In the genomic region with DNA sequence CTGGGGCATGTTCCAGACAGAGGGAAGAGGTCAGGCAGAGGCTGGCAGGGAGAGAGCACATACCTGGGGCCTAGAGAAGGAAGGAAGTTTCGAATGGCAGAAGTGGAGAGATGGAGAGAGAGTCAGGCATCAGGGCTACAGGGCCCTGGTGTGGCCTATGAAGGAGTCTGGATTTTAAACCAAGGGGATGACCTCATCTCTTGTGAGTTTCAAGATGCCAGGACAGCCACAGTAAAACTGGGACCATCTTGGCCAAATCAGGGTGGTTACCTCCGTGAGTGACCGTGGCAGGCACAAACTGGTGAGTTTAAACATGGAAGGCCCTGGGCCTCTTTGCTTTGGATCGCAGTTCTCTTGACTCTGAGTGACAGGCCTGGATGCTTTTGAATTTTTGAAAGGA, we compare ENCODE assay signal across 15 cellular contexts. TPM values are rescaled to one million over a fixed set of nuclear protein-coding genes. Genes with fewer than 3 reads are reported as not detected.
DNase-seq lines count a peak whose midpoint lies in the region; ATAC-seq and TF ChIP-seq lines count a peak whose summit lies in the region.
"Had no signal": no experiment of that assay in that cellular context is flagged by ENCODE, and none has a peak within 500 bp of the region (broad histone marks: within the 10 kb centered on the region; RNA-seq: fewer than 3 reads in every experiment).

No MANE protein-coding gene starts in this region.

- peak overlapping the region; percentile 58 to 92 (median 81) for H3K27ac Mint-ChIP-seq in CD4-positive, CD25-positive, alpha-beta regulatory T cell
- H3K27ac Mint-ChIP-seq in CD4-positive, alpha-beta memory T cell, result peak overlapping the region; percentile 29 to 88 (median 72)
- H3K27ac Mint-ChIP-seq in activated CD8-positive, alpha-beta T cell treated with anti-CD3 and anti-CD28 coated beads, Interleukin-2, amount 10 ng/mL, durations not matched to agents 7 days and 5 days, result peak overlapping the region; percentile 77
- H3K27ac Mint-ChIP-seq: mesothelial cell of epicardium, nephron, WTC11 had no signal

- intact Hi-C loops in CD4-positive, alpha-beta memory T cell (cut with micrococcal nuclease), result no loop called here
- intact Hi-C loops in esophagus squamous epithelium (cut with DNase I), result no loop called here

- no peak overlapping the region for H3K4me3 ChIP-seq in CD4-positive, CD25-positive, alpha-beta regulatory T cell (ENCODE audit: low read depth, low read length)
- H3K4me3 ChIP-seq in CD4-positive, alpha-beta memory T cell (ENCODE audit: low read length in 2 of 2), result no peak overlapping the region
- H3K4me3 ChIP-seq in esophagus squamous epithelium, result no peak overlapping the region
- H3K4me3 ChIP-seq: left ventricle myocardium inferior had no signal

- no peak overlapping the region for H3K4me3 Mint-ChIP-seq in CD4-positive, CD25-positive, alpha-beta regulatory T cell
- peak overlapping the region in 1 of 8 donors; percentile 15 for H3K4me3 Mint-ChIP-seq in CD4-positive, alpha-beta memory T cell
- no peak overlapping the region for H3K4me3 Mint-ChIP-seq in activated CD8-positive, alpha-beta T cell treated with anti-CD3 and anti-CD28 coated beads, Interleukin-2, amount 10 ng/mL, durations not matched to agents 7 days and 5 days
- H3K4me3 Mint-ChIP-seq: mesothelial cell of epicardium, nephron, WTC11 had no signal

- no peaks in the 10 kb centered on the region for H3K4me1 ChIP-seq in CD4-positive, CD25-positive, alpha-beta regulatory T cell (ENCODE audit: control insufficient read depth, insufficient read depth, low read length, poor library complexity, severe bottlenecking)
- peaks cover 11% of the 10 kb centered on the region for H3K4me1 ChIP-seq in CD4-positive, alpha-beta memory T cell (ENCODE audit: insufficient read depth, low read length)
- H3K4me1 ChIP-seq in esophagus squamous epithelium, result peaks cover 4 to 20% (median 13%) of the 10 kb centered on the region in 3 donors
- H3K4me1 ChIP-seq: left ventricle myocardium inferior had no signal

- H3K9me3 Mint-ChIP-seq in CD4-positive, CD25-positive, alpha-beta regulatory T cell, result peaks cover 0 to 4% (median 0%) of the 10 kb centered on the region in 7 donors
- H3K9me3 Mint-ChIP-seq in CD4-positive, alpha-beta memory T cell, result no peaks in the 10 kb centered on the region
- no peaks in the 10 kb centered on the region for H3K9me3 Mint-ChIP-seq in activated CD8-positive, alpha-beta T cell treated with anti-CD3 and anti-CD28 coated beads, Interleukin-2, amount 10 ng/mL, durations not matched to agents 7 days and 5 days (ENCODE audit: insufficient read depth)
- H3K9me3 Mint-ChIP-seq: mesothelial cell of epicardium, nephron, WTC11 had no signal

- H3K27me3 Mint-ChIP-seq in CD4-positive, CD25-positive, alpha-beta regulatory T cell, result peaks cover 10% of the 10 kb centered on the region
- H3K27me3 Mint-ChIP-seq in CD4-positive, alpha-beta memory T cell, result peaks cover 4 to 5% of the 10 kb centered on the region in 2 donors
- peaks cover 8% of the 10 kb centered on the region for H3K27me3 Mint-ChIP-seq in activated CD8-positive, alpha-beta T cell treated with anti-CD3 and anti-CD28 coated beads, Interleukin-2, amount 10 ng/mL, durations not matched to agents 7 days and 5 days (ENCODE audit: low read depth)

- POLR2A ChIA-PET in CD4-positive, alpha-beta memory T cell (lab: Charles Lee; ENCODE audit: partially characterized antibody), result no interaction called here
- POLR2A ChIA-PET in activated CD8-positive, alpha-beta T cell treated with anti-CD3 and anti-CD28 coated beads, Interleukin-2, amount 10 ng/mL, durations not matched to agents 7 days and 5 days (lab: Charles Lee), result no interaction called here

- TF ChIP-seq CTCF in esophagus squamous epithelium (IDR thresholded peaks at IDR 0.05), result no peak

- no peak for TF ChIP-seq POLR2A in esophagus squamous epithelium (IDR thresholded peaks at IDR 0.05)

- H3K9me3 ChIP-seq in CD4-positive, CD25-positive, alpha-beta regulatory T cell (ENCODE audit: control insufficient read depth in 2 of 2, low read length in 2 of 2), result no peaks in the 10 kb centered on the region
- no peaks in the 10 kb centered on the region for H3K9me3 ChIP-seq in CD4-positive, alpha-beta memory T cell (ENCODE audit: control insufficient read depth in 1 of 2, low read length in 2 of 2)
- H3K9me3 ChIP-seq in esophagus squamous epithelium, result no peaks in the 10 kb centered on the region
- H3K9me3 ChIP-seq: Caco-2, left ventricle myocardium inferior had no signal

- no peaks in the 10 kb centered on the region for H3K36me3 ChIP-seq in CD4-positive, CD25-positive, alpha-beta regulatory T cell (ENCODE audit: control insufficient read depth, insufficient read depth, low read length)
- H3K36me3 ChIP-seq in CD4-positive, alpha-beta memory T cell (ENCODE audit: insufficient read depth, low read length), result no peaks in the 10 kb centered on the region
- H3K36me3 ChIP-seq in esophagus squamous epithelium, result no peaks in the 10 kb centered on the region
- H3K36me3 ChIP-seq: brain microvascular endothelial cell, left ventricle myocardium inferior had no signal

- H3K36me3 Mint-ChIP-seq in CD4-positive, CD25-positive, alpha-beta regulatory T cell, result no peaks in the 10 kb centered on the region
- H3K36me3 Mint-ChIP-seq in CD4-positive, alpha-beta memory T cell, result no peaks in the 10 kb centered on the region
- no peaks in the 10 kb centered on the region for H3K36me3 Mint-ChIP-seq in activated CD8-positive, alpha-beta T cell treated with anti-CD3 and anti-CD28 coated beads, Interleukin-2, amount 10 ng/mL, durations not matched to agents 7 days and 5 days (ENCODE audit: low read depth)
- H3K36me3 Mint-ChIP-seq: mesothelial cell of epicardium, WTC11 had no signal

- CTCF ChIA-PET in CD4-positive, alpha-beta memory T cell (lab: Charles Lee; ENCODE audit: partially characterized antibody), result no interaction called here
- CTCF ChIA-PET in activated CD8-positive, alpha-beta T cell treated with anti-CD3 and anti-CD28 coated beads, Interleukin-2, amount 10 ng/mL, durations not matched to agents 7 days and 5 days (lab: Charles Lee), result no interaction called here

- 82 to 89% methylated on average over 4 of the region's 4 CpGs for WGBS in esophagus squamous epithelium, 2 donors

- no peak for DNase-seq in CD4-positive, CD25-positive, alpha-beta regulatory T cell
- DNase-seq in CD4-positive, alpha-beta memory T cell, result no peak
- DNase-seq in activated CD8-positive, alpha-beta T cell treated with anti-CD3 and anti-CD28 coated beads, Interleukin-2, amount 10 ng/mL, durations not matched to agents 7 days and 5 days, result no peak
- peak; percentile 25 for DNase-seq in kidney tubule cell (ENCODE audit: low spot score)
- no peak for DNase-seq in left lobe of liver (ENCODE audit: low spot score)
- DNase-seq in esophagus squamous epithelium (lab: John Stamatoyannopoulos, UW), result no peak
- DNase-seq: Caco-2, left ventricle myocardium inferior, NCI-H1417, NCI-H510A treated with DMSO at 0.1 percent for 48 hours had no signal

- peaks cover 0 to 25% (median 9%) of the 10 kb centered on the region in 4 donors for H3K4me1 Mint-ChIP-seq in CD4-positive, CD25-positive, alpha-beta regulatory T cell
- H3K4me1 Mint-ChIP-seq in CD4-positive, alpha-beta memory T cell, result peaks cover 8 to 31% (median 15%) of the 10 kb centered on the region in 4 donors
- peaks cover 36% of the 10 kb centered on the region for H3K4me1 Mint-ChIP-seq in activated CD8-positive, alpha-beta T cell treated with anti-CD3 and anti-CD28 coated beads, Interleukin-2, amount 10 ng/mL, durations not matched to agents 7 days and 5 days (ENCODE audit: low read depth)

- no peak overlapping the region for H3K27ac ChIP-seq in CD4-positive, CD25-positive, alpha-beta regulatory T cell (ENCODE audit: insufficient read depth, low read length, poor library complexity, severe bottlenecking)
- no peak overlapping the region for H3K27ac ChIP-seq in CD4-positive, alpha-beta memory T cell (ENCODE audit: low read depth, low read length)
- no peak overlapping the region for H3K27ac ChIP-seq in esophagus squamous epithelium
- H3K27ac ChIP-seq: brain microvascular endothelial cell, left ventricle myocardium inferior had no signal

- H3K27me3 ChIP-seq in CD4-positive, CD25-positive, alpha-beta regulatory T cell (ENCODE audit: control insufficient read depth, insufficient read depth, low read length), result no peaks in the 10 kb centered on the region
- H3K27me3 ChIP-seq in CD4-positive, alpha-beta memory T cell (ENCODE audit: insufficient read depth, low read length), result no peaks in the 10 kb centered on the region
- peaks cover 0 to 1% (median 0%) of the 10 kb centered on the region in 4 donors for H3K27me3 ChIP-seq in esophagus squamous epithelium

- no peak for ATAC-seq in CD4-positive, CD25-positive, alpha-beta regulatory T cell (ENCODE audit: low read depth in 2 of 2)
- ATAC-seq in activated CD8-positive, alpha-beta T cell treated with anti-CD3 and anti-CD28 coated beads, Interleukin-2, amount 10 ng/mL, durations not matched to agents 7 days and 5 days, result no peak
- ATAC-seq in left lobe of liver (no peak), GM21619 (IDR thresholded peaks at IDR 0.05; ENCODE audit: unreplicated experiment) (no peak)
- ATAC-seq: WTC11 had no signal

RNA-seq across cellular contexts. Expression of a gene that starts 7.6 kb away (rescaled TPM):
- total RNA-seq in CD4-positive, CD25-positive, alpha-beta regulatory T cell, result not detected
- polyA plus RNA-seq in CD4-positive, CD25-positive, alpha-beta regulatory T cell, result under 1 TPM in 1 of 4 donors, not detected in 3; 0.10 TPM
- not detected for total RNA-seq in CD4-positive, alpha-beta memory T cell
- polyA plus RNA-seq in CD4-positive, alpha-beta memory T cell, result not detected
- total RNA-seq in activated CD8-positive, alpha-beta T cell treated with anti-CD3 and anti-CD28 coated beads, Interleukin-2, amount 10 ng/mL, durations not matched to agents 7 days and 5 days, result not detected
- 0.18 TPM for total RNA-seq in left lobe of liver
- total RNA-seq in esophagus squamous epithelium, result 10 to 100 TPM in 1 of 4 donors, 1 to 10 TPM in 3; 1.1 to 25.8 (median 5.6) TPM
- total RNA-seq: left ventricle myocardium inferior had no signal
